Comparison of ENCODE assay signal across 1 cellular context in genomic region chr20:17645546-17646208, GRCh38.
TF ChIP-seq lines count a peak whose summit lies in the region.

No MANE protein-coding gene starts in this region.

TF ChIP-seq in GM23338, 12 proteins besides CTCF, POLR2A, EP300 and RAD21 (continued from another document):
- TF ChIP-seq, protein P1, sequence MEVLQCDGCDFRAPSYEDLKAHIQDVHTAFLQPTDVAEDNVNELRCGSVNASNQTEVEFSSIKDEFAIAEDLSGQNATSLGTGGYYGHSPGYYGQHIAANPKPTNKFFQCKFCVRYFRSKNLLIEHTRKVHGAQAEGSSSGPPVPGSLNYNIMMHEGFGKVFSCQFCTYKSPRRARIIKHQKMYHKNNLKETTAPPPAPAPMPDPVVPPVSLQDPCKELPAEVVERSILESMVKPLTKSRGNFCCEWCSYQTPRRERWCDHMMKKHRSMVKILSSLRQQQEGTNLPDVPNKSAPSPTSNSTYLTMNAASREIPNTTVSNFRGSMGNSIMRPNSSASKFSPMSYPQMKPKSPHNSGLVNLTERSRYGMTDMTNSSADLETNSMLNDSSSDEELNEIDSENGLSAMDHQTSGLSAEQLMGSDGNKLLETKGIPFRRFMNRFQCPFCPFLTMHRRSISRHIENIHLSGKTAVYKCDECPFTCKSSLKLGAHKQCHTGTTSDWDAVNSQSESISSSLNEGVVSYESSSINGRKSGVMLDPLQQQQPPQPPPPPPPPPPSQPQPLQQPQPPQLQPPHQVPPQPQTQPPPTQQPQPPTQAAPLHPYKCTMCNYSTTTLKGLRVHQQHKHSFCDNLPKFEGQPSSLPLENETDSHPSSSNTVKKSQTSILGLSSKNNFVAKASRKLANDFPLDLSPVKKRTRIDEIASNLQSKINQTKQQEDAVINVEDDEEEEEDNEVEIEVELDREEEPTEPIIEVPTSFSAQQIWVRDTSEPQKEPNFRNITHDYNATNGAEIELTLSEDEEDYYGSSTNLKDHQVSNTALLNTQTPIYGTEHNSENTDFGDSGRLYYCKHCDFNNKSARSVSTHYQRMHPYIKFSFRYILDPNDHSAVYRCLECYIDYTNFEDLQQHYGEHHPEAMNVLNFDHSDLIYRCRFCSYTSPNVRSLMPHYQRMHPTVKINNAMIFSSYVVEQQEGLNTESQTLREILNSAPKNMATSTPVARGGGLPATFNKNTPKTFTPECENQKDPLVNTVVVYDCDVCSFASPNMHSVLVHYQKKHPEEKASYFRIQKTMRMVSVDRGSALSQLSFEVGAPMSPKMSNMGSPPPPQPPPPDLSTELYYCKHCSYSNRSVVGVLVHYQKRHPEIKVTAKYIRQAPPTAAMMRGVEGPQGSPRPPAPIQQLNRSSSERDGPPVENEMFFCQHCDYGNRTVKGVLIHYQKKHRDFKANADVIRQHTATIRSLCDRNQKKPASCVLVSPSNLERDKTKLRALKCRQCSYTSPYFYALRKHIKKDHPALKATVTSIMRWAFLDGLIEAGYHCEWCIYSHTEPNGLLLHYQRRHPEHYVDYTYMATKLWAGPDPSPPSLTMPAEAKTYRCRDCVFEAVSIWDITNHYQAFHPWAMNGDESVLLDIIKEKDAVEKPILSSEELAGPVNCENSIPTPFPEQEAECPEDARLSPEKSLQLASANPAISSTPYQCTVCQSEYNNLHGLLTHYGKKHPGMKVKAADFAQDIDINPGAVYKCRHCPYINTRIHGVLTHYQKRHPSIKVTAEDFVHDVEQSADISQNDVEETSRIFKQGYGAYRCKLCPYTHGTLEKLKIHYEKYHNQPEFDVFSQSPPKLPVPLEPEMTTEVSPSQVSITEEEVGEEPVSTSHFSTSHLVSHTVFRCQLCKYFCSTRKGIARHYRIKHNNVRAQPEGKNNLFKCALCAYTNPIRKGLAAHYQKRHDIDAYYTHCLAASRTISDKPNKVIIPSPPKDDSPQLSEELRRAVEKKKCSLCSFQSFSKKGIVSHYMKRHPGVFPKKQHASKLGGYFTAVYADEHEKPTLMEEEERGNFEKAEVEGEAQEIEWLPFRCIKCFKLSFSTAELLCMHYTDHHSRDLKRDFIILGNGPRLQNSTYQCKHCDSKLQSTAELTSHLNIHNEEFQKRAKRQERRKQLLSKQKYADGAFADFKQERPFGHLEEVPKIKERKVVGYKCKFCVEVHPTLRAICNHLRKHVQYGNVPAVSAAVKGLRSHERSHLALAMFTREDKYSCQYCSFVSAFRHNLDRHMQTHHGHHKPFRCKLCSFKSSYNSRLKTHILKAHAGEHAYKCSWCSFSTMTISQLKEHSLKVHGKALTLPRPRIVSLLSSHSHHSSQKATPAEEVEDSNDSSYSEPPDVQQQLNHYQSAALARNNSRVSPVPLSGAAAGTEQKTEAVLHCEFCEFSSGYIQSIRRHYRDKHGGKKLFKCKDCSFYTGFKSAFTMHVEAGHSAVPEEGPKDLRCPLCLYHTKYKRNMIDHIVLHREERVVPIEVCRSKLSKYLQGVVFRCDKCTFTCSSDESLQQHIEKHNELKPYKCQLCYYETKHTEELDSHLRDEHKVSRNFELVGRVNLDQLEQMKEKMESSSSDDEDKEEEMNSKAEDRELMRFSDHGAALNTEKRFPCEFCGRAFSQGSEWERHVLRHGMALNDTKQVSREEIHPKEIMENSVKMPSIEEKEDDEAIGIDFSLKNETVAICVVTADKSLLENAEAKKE (CRISPR knock-in tag; IDR thresholded peaks at IDR 0.05), result no peak
- TF ChIP-seq, protein P2, sequence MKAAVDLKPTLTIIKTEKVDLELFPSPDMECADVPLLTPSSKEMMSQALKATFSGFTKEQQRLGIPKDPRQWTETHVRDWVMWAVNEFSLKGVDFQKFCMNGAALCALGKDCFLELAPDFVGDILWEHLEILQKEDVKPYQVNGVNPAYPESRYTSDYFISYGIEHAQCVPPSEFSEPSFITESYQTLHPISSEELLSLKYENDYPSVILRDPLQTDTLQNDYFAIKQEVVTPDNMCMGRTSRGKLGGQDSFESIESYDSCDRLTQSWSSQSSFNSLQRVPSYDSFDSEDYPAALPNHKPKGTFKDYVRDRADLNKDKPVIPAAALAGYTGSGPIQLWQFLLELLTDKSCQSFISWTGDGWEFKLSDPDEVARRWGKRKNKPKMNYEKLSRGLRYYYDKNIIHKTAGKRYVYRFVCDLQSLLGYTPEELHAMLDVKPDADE (IDR thresholded peaks at IDR 0.05), result no peak
- TF ChIP-seq ZNF114 (CRISPR knock-in tag; IDR thresholded peaks at IDR 0.05), result no peak
